8 cellular contexts compared by ENCODE assay signal in the genomic region with DNA sequence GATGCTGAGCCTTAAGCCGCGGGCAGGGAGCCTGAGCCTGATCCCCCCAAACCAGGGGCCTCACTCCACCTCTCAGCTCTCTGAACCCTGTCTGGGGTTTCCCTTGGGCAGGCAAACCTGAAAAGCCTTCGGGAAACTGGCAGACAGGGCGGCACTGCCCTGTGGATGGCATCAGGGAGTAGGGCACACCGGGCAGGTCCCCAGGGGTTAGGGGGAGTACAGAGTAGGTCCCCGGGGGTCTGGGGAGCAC. TPM values are rescaled to one million over a fixed set of nuclear protein-coding genes. Genes with fewer than 3 reads are reported as not detected.
DNase-seq lines count a peak whose midpoint lies in the region; ATAC-seq, FAIRE-seq and TF ChIP-seq lines count a peak whose summit lies in the region.

No MANE protein-coding gene starts in this region.

- H2BK5ac ChIP-seq in mesendoderm (ENCODE audit: low read length), result no peak overlapping the region

- H3K9me3 ChIP-seq in GM12878 (replicated peaks; ENCODE audit: control insufficient read depth, insufficient read depth, low read length), result no peaks in the 10 kb centered on the region

- in situ Hi-C loops in GM12878 (cut with MboI), result no loop called here

- no peak for FAIRE-seq in GM12878 (lab: Jason Lieb, UNC)

- 0% methylated on average over 6 of the region's 6 CpGs for WGBS in GM12878 (ENCODE audit: insufficient coverage, insufficient replicate concordance, low lambda C conversion rate, missing lambda C conversion rate)
- WGBS in mesendoderm (ENCODE audit: extremely low coverage, insufficient coverage, low lambda C conversion rate), result no CpG with 5 or more reads among the region's 6 CpGs

- H3K4me2 ChIP-seq in GM12878 (ENCODE audit: control insufficient read depth, insufficient read depth) (peak overlapping the region; percentile 99), mesendoderm (ENCODE audit: low read length) (no peak overlapping the region)

- H3K4me1 Mint-ChIP-seq in activated T-cell treated with anti-CD3 and anti-CD28 coated beads, Interleukin-2, amount 50 U/mL, for 4 hours (ENCODE audit: low read depth), result peaks cover 18% of the 10 kb centered on the region
- no peaks in the 10 kb centered on the region for H3K4me1 Mint-ChIP-seq in type B pancreatic cell (ENCODE audit: unreplicated experiment)

- peak overlapping the region; percentile 26 for H3K27ac Mint-ChIP-seq in type B pancreatic cell

- H3K9me3 Mint-ChIP-seq in activated T-cell treated with anti-CD3 and anti-CD28 coated beads, Interleukin-2, amount 50 U/mL, for 4 hours, result no peaks in the 10 kb centered on the region
- H3K9me3 Mint-ChIP-seq in type B pancreatic cell, result no peaks in the 10 kb centered on the region

- H3K4me1 ChIP-seq in GM12878 (ENCODE audit: control insufficient read depth, insufficient read depth, low read length) (peaks cover 34% of the 10 kb centered on the region), mesendoderm (ENCODE audit: control insufficient read depth, low read depth, low read length) (peaks cover 2% of the 10 kb centered on the region)

- POLR2A ChIA-PET in GM12878 (lab: Charles Lee), result interaction anchor here (0.6 to 4.3 kb wide), 6 partner anchors 11 to 109 kb away, joined by 3 to 37 read pairs (median 6); a partner anchor contains a TSS

- TF ChIP-seq CTCF in GM12878 (IDR thresholded peaks at IDR 0.05 in 2 of 3, conservative IDR thresholded peaks at IDR 0.05 in 1 of 3; ENCODE audit: control insufficient read depth in 2 of 3, extremely low read depth in 1 of 3, insufficient read depth in 1 of 3, low read depth in 3 of 3, low read length in 3 of 3) (no peak), type B pancreatic cell (conservative IDR thresholded peaks at IDR 0.05) (no peak)

- RAD21 ChIA-PET in GM12878 (lab: Charles Lee; ENCODE audit: unreplicated experiment), result interaction anchor here (0.8 to 2.4 kb wide), 4 partner anchors 9 to 177 kb away, joined by 3 to 17 read pairs (median 6); no protein-coding TSS in a partner anchor

- peaks cover 2% of the 10 kb centered on the region for H3K79me1 ChIP-seq in mesendoderm (ENCODE audit: low read length)

- no peaks in the 10 kb centered on the region; the same call in 1 of the 2 replicates for H4K20me1 ChIP-seq in GM12878 (ENCODE audit: control insufficient read depth, insufficient read depth)

- peak overlapping the region; percentile 92 for H3K27ac ChIP-seq in GM12878 (ENCODE audit: control insufficient read depth, insufficient read depth)
- no peak overlapping the region for H3K27ac ChIP-seq in mesendoderm (ENCODE audit: low read depth, low read length)

- TF ChIP-seq RAD21 in GM12878 (IDR thresholded peaks at IDR 0.05; ENCODE audit: insufficient read depth, low read depth, low read length), result no peak

- peak overlapping the region; percentile 68 for H3K4me3 Mint-ChIP-seq in activated T-cell treated with anti-CD3 and anti-CD28 coated beads, Interleukin-2, amount 50 U/mL, for 4 hours
- H3K4me3 Mint-ChIP-seq in type B pancreatic cell, result no peak overlapping the region

- H3K36me3 ChIP-seq in GM12878 (ENCODE audit: control insufficient read depth in 2 of 2, insufficient read depth in 2 of 2, low read length in 1 of 2) (peaks cover 19 to 33% of the 10 kb centered on the region in 2 experiments), mesendoderm (ENCODE audit: control insufficient read depth, insufficient read depth, low read length) (peaks cover 11% of the 10 kb centered on the region)

- no peak overlapping the region for H4K8ac ChIP-seq in mesendoderm (ENCODE audit: low read depth, low read length)

- peaks cover 11% of the 10 kb centered on the region for H3K36me3 Mint-ChIP-seq in activated T-cell treated with anti-CD3 and anti-CD28 coated beads, Interleukin-2, amount 50 U/mL, for 4 hours (ENCODE audit: insufficient read depth)
- H3K36me3 Mint-ChIP-seq in type B pancreatic cell, result no peaks in the 10 kb centered on the region

- H3K4me3 ChIP-seq in GM12878, result peak overlapping the region; percentile 71
- H3K4me3 ChIP-seq in mesendoderm (ENCODE audit: low read length), result no peak overlapping the region

- intact Hi-C loops in GM12878 (cut with micrococcal nuclease; ENCODE audit: unreplicated experiment), result no loop called here

- no peaks in the 10 kb centered on the region for H3K27me3 Mint-ChIP-seq in activated T-cell treated with anti-CD3 and anti-CD28 coated beads, Interleukin-2, amount 50 U/mL, for 4 hours (ENCODE audit: low read depth)
- no peaks in the 10 kb centered on the region for H3K27me3 Mint-ChIP-seq in type B pancreatic cell

- DNase-seq in activated T-cell treated with anti-CD3 and anti-CD28 coated beads, Interleukin-2, amount 50 U/mL, for 4 hours, result no peak
- no peak for DNase-seq in activated T-cell treated with anti-CD3 and anti-CD28 coated beads, Interleukin-2, amount 50 U/mL, for 48 hours
- DNase-seq in GM12878 (ENCODE audit: low read depth, low spot score) (no peak), mesendoderm (no peak), type B pancreatic cell (ENCODE audit: extremely low spot score, unreplicated experiment) (no peak)

- SMC1A ChIA-PET in GM12878 (lab: Charles Lee; ENCODE audit: uncharacterized antibody, unreplicated experiment), result no interaction called here

- H3K27me3 ChIP-seq in GM12878 (replicated peaks in 1 of 2; ENCODE audit: control insufficient read depth in 2 of 2, insufficient read depth in 2 of 2, low read length in 1 of 2), result no peaks in the 10 kb centered on the region
- no peaks in the 10 kb centered on the region for H3K27me3 ChIP-seq in mesendoderm (ENCODE audit: insufficient read depth, low read length, poor library complexity)

- CTCF ChIA-PET in GM12878 (lab: Yijun Ruan, JAX), result interaction anchor here (1.1 to 1.5 kb wide), 2 partner anchors 21 to 23 kb away, joined by 3 to 7 read pairs; no protein-coding TSS in a partner anchor

- no peak overlapping the region for H4K5ac ChIP-seq in mesendoderm (ENCODE audit: low read length)

- no peak for ATAC-seq in activated T-cell treated with anti-CD3 and anti-CD28 coated beads, Interleukin-2, amount 50 U/mL, for 4 hours
- ATAC-seq in GM12878 (no peak), HG02798 (IDR thresholded peaks at IDR 0.05; ENCODE audit: poor library complexity, unreplicated experiment) (no peak), GM19395 (IDR thresholded peaks at IDR 0.05; ENCODE audit: unreplicated experiment) (no peak), GM21825 (IDR thresholded peaks at IDR 0.05; ENCODE audit: unreplicated experiment) (no peak)

- no TSS peak for BruUV-seq in GM12878 (replicated peaks; lab: Mats Ljungman, UMichigan)

- H2AFZ ChIP-seq in GM12878 (ENCODE audit: control insufficient read depth, low read depth, low read length), result no peak overlapping the region

- peak overlapping the region; percentile 86 for H3K9ac ChIP-seq in GM12878 (ENCODE audit: control insufficient read depth, insufficient read depth, low read length)
- H3K9ac ChIP-seq in mesendoderm (ENCODE audit: low read length), result peak overlapping the region; percentile 66

- H3K18ac ChIP-seq in mesendoderm (ENCODE audit: low read length), result no peak overlapping the region

- H3K4ac ChIP-seq in mesendoderm (ENCODE audit: low read depth, low read length), result no peak overlapping the region

- H3K23ac ChIP-seq in mesendoderm (ENCODE audit: low read length), result no peak overlapping the region

- no peak for TF ChIP-seq EP300 in GM12878 (IDR thresholded peaks at IDR 0.05; ENCODE audit: borderline replicate concordance in 1 of 2, control insufficient read depth in 1 of 2, low read depth in 2 of 2, low read length in 2 of 2)

- H2BK15ac ChIP-seq in mesendoderm (replicated peaks; ENCODE audit: low read depth), result no peak overlapping the region

- H3K79me2 ChIP-seq in GM12878 (ENCODE audit: control insufficient read depth, insufficient read depth, low read length) (peaks cover 33% of the 10 kb centered on the region), mesendoderm (ENCODE audit: control insufficient read depth, insufficient read depth, low read length) (no peaks in the 10 kb centered on the region)

- peak overlapping the region; percentile 95 for H3K56ac ChIP-seq in mesendoderm (ENCODE audit: low read length)

- H2BK120ac ChIP-seq in mesendoderm (ENCODE audit: low read depth, low read length), result no peak overlapping the region

- no peak for TF ChIP-seq POLR2A in GM12878 (IDR thresholded peaks at IDR 0.05; ENCODE audit: low read depth, low read length)

- no peak overlapping the region for H2AK5ac ChIP-seq in mesendoderm (ENCODE audit: low read length)

RNA-seq across cellular contexts. Expression of a gene that starts 9.7 kb away (rescaled TPM):
- 100 to 1,000 TPM; 122 to 130 (median 128) TPM for total RNA-seq in activated T-cell treated with anti-CD3 and anti-CD28 coated beads, Interleukin-2, amount 50 U/mL, for 4 hours
- 200 and 243 TPM in 2 replicates for total RNA-seq in GM12878 (2013; cell fraction: nucleolus; rRNA removed)
- 159 and 168 TPM in 2 replicates for total RNA-seq in GM12878 (2014; rRNA removed)
- 70.3 and 77.9 TPM in 2 replicates for total RNA-seq in GM12878 (2014; rRNA removed; fragmentation: Illumina TruSeq; extraction: Trizol)
- 365 and 378 TPM in 2 replicates for total RNA-seq in GM12878 (2021)
- 99.4 TPM for polyA plus RNA-seq in GM12878 (2011; ENCODE audit: low read depth)
- polyA plus RNA-seq in GM12878 (2011; rRNA removed), result 113 and 223 TPM in 2 replicates
- polyA plus RNA-seq in GM12878 (2011; cell fraction: cytosol; rRNA removed), result 264 and 354 TPM in 2 replicates
- 566 and 615 TPM in 2 replicates for polyA plus RNA-seq in GM12878 (2011; cell fraction: nucleus; rRNA removed)
- polyA plus RNA-seq in GM12878 (2012), result 257 and 345 TPM in 2 replicates
- polyA plus RNA-seq in GM12878 (2014; fragmentation: Illumina TruSeq; extraction: Trizol), result 29.6 and 61.9 TPM in 2 replicates
- polyA plus RNA-seq in GM12878 (2014; fragmentation: Nextera tagmentation; extraction: Ambion mirVana), result 10 to 100 TPM in 1 of 2 experiments, 1 to 10 TPM in 1; 9.6 to 17.6 TPM
- 195 and 218 TPM in 2 replicates for polyA plus RNA-seq in GM12878 (2014; rRNA removed)
- polyA plus RNA-seq in GM12878 (2016; fragmentation: Nextera tagmentation; extraction: Ambion mirVana), result 10 to 100 TPM; 38.3 to 53.3 TPM
- 188 and 408 TPM in 2 replicates for polyA minus RNA-seq in GM12878 (2011; rRNA and poly(A)+ RNA removed)
- polyA minus RNA-seq in GM12878 (2011; cell fraction: cytosol; rRNA and poly(A)+ RNA removed), result 223 and 291 TPM in 2 replicates
- polyA minus RNA-seq in GM12878 (2011; cell fraction: nucleus; rRNA and poly(A)+ RNA removed), result 114 and 130 TPM in 2 replicates
- polyA plus RNA-seq in mesendoderm (2013, experiment 1 of 2), result 98.2 TPM
- 97.3 TPM for polyA plus RNA-seq in mesendoderm (2013, experiment 2 of 2)
- 118 and 120 TPM in 2 replicates for total RNA-seq in type B pancreatic cell (ENCODE audit: low replicate concordance)

RNA-seq across cellular contexts. Expression of a gene that starts 25.8 kb away (rescaled TPM):
- total RNA-seq in activated T-cell treated with anti-CD3 and anti-CD28 coated beads, Interleukin-2, amount 50 U/mL, for 4 hours, result 10 to 100 TPM; 12.6 to 17.2 (median 14.4) TPM
- total RNA-seq in GM12878 (2013; cell fraction: nucleolus; rRNA removed), result 28.6 and 36.5 TPM in 2 replicates
- total RNA-seq in GM12878 (2014; rRNA removed) (18.3 and 19.9 TPM in 2 replicates), GM12878 (2014; rRNA removed; fragmentation: Illumina TruSeq; extraction: Trizol) (8.2 and 10.6 TPM in 2 replicates), GM12878 (2021) (62.2 and 66.2 TPM in 2 replicates), type B pancreatic cell (ENCODE audit: low replicate concordance) (72.5 and 118 TPM in 2 replicates)
- 14.1 TPM for polyA plus RNA-seq in GM12878 (2011; ENCODE audit: low read depth)
- polyA plus RNA-seq in GM12878 (2011; rRNA removed) (8.8 and 18.6 TPM in 2 replicates), GM12878 (2014; fragmentation: Illumina TruSeq; extraction: Trizol) (3.2 and 10.1 TPM in 2 replicates), GM12878 (2014; fragmentation: Nextera tagmentation; extraction: Ambion mirVana) (under 1 TPM; 0.13 to 0.37 TPM), GM12878 (2014; rRNA removed) (45.4 and 50.9 TPM in 2 replicates), GM12878 (2016; fragmentation: Nextera tagmentation; extraction: Ambion mirVana) (1 to 10 TPM; 4.5 to 5.5 TPM)
- 17.6 and 23.3 TPM in 2 replicates for polyA plus RNA-seq in GM12878 (2011; cell fraction: cytosol; rRNA removed)
- polyA plus RNA-seq in GM12878 (2011; cell fraction: nucleus; rRNA removed), result 31.2 and 32.5 TPM in 2 replicates
- polyA plus RNA-seq in GM12878 (2012), result 56.8 and 72.7 TPM in 2 replicates
- 7.7 and 16.5 TPM in 2 replicates for polyA minus RNA-seq in GM12878 (2011; rRNA and poly(A)+ RNA removed)
- 16.2 TPM in 2 replicates for polyA minus RNA-seq in GM12878 (2011; cell fraction: cytosol; rRNA and poly(A)+ RNA removed)
- 5.9 and 13.0 TPM in 2 replicates for polyA minus RNA-seq in GM12878 (2011; cell fraction: nucleus; rRNA and poly(A)+ RNA removed)
- polyA plus RNA-seq in mesendoderm (2013, experiment 1 of 2), result 46.2 TPM
- polyA plus RNA-seq in mesendoderm (2013, experiment 2 of 2), result 41.1 TPM

RNA-seq across cellular contexts. Expression of a gene that starts 54.8 kb away (rescaled TPM):
- total RNA-seq in activated T-cell treated with anti-CD3 and anti-CD28 coated beads, Interleukin-2, amount 50 U/mL, for 4 hours, result 100 to 1,000 TPM; 128 to 137 (median 137) TPM
- total RNA-seq in GM12878 (2013; cell fraction: nucleolus; rRNA removed), result 153 and 159 TPM in 2 replicates
- total RNA-seq in GM12878 (2014; rRNA removed) (56.6 and 69.6 TPM in 2 replicates), GM12878 (2014; rRNA removed; fragmentation: Illumina TruSeq; extraction: Trizol) (32.7 and 40.5 TPM in 2 replicates), GM12878 (2021) (176 and 181 TPM in 2 replicates), type B pancreatic cell (ENCODE audit: low replicate concordance) (34.6 and 37.8 TPM in 2 replicates)
- polyA plus RNA-seq in GM12878 (2011; ENCODE audit: low read depth), result 73.8 TPM
- polyA plus RNA-seq in GM12878 (2011; rRNA removed) (71.7 and 229 TPM in 2 replicates), GM12878 (2014; fragmentation: Illumina TruSeq; extraction: Trizol) (54.2 and 82.9 TPM in 2 replicates), GM12878 (2014; fragmentation: Nextera tagmentation; extraction: Ambion mirVana) (10 to 100 TPM in 1 of 2 experiments, 1 to 10 TPM in 1; 7.5 to 10.9 TPM), GM12878 (2014; rRNA removed) (123 and 147 TPM in 2 replicates), GM12878 (2016; fragmentation: Nextera tagmentation; extraction: Ambion mirVana) (10 to 100 TPM; 79.3 to 79.5 TPM)
- 315 and 350 TPM in 2 replicates for polyA plus RNA-seq in GM12878 (2011; cell fraction: cytosol; rRNA removed)
- 137 and 163 TPM in 2 replicates for polyA plus RNA-seq in GM12878 (2011; cell fraction: nucleus; rRNA removed)
- polyA plus RNA-seq in GM12878 (2012), result 168 TPM in 2 replicates
- 236 and 392 TPM in 2 replicates for polyA minus RNA-seq in GM12878 (2011; rRNA and poly(A)+ RNA removed)
- polyA minus RNA-seq in GM12878 (2011; cell fraction: cytosol; rRNA and poly(A)+ RNA removed), result 239 TPM in 2 replicates
- 54.2 and 86.9 TPM in 2 replicates for polyA minus RNA-seq in GM12878 (2011; cell fraction: nucleus; rRNA and poly(A)+ RNA removed)
- 5.7 TPM for polyA plus RNA-seq in mesendoderm (2013, experiment 1 of 2)
- 6.3 TPM for polyA plus RNA-seq in mesendoderm (2013, experiment 2 of 2)

RNA-seq across cellular contexts. Expression of a gene that starts 55.4 kb away (rescaled TPM):
- 1 to 10 TPM; 3.4 to 4.6 (median 4.2) TPM for total RNA-seq in activated T-cell treated with anti-CD3 and anti-CD28 coated beads, Interleukin-2, amount 50 U/mL, for 4 hours
- total RNA-seq in GM12878 (2013; cell fraction: nucleolus; rRNA removed), result 35.1 and 37.8 TPM in 2 replicates
- total RNA-seq in GM12878 (2014; rRNA removed) (20.7 and 22.3 TPM in 2 replicates), GM12878 (2014; rRNA removed; fragmentation: Illumina TruSeq; extraction: Trizol) (7.2 and 7.6 TPM in 2 replicates), GM12878 (2021) (12.0 and 14.6 TPM in 2 replicates), type B pancreatic cell (ENCODE audit: low replicate concordance) (4.9 and 7.4 TPM in 2 replicates)
- polyA plus RNA-seq in GM12878 (2011; ENCODE audit: low read depth), result 16.5 TPM
- polyA plus RNA-seq in GM12878 (2011; rRNA removed) (14.2 and 22.9 TPM in 2 replicates), GM12878 (2014; fragmentation: Illumina TruSeq; extraction: Trizol) (3.8 and 7.3 TPM in 2 replicates), GM12878 (2014; fragmentation: Nextera tagmentation; extraction: Ambion mirVana) (1 to 10 TPM in 1 of 2 experiments, under 1 TPM in 1; 0.53 to 1.9 TPM), GM12878 (2014; rRNA removed) (27.1 and 30.3 TPM in 2 replicates), GM12878 (2016; fragmentation: Nextera tagmentation; extraction: Ambion mirVana) (1 to 10 TPM; 5.5 to 6.9 TPM)
- polyA plus RNA-seq in GM12878 (2011; cell fraction: cytosol; rRNA removed), result 23.3 and 39.9 TPM in 2 replicates
- 285 and 407 TPM in 2 replicates for polyA plus RNA-seq in GM12878 (2011; cell fraction: nucleus; rRNA removed)
- polyA plus RNA-seq in GM12878 (2012), result 52.8 and 57.2 TPM in 2 replicates
- polyA minus RNA-seq in GM12878 (2011; rRNA and poly(A)+ RNA removed), result 7.2 and 11.1 TPM in 2 replicates
- 4.0 and 5.9 TPM in 2 replicates for polyA minus RNA-seq in GM12878 (2011; cell fraction: cytosol; rRNA and poly(A)+ RNA removed)
- polyA minus RNA-seq in GM12878 (2011; cell fraction: nucleus; rRNA and poly(A)+ RNA removed), result 23.2 and 25.0 TPM in 2 replicates
- polyA plus RNA-seq in mesendoderm (2013, experiment 1 of 2), result 0.48 TPM
- 0.36 TPM for polyA plus RNA-seq in mesendoderm (2013, experiment 2 of 2)
